ENCODE assay signal across 9 cellular contexts in genomic region chr3:138862924-138863775, GRCh38. TPM values are rescaled to one million over a fixed set of nuclear protein-coding genes. Genes with fewer than 3 reads are reported as not detected.
A peak's percentile ranks its signal among the peaks of the same experiment; 100 is the strongest.
DNase-seq lines count a peak whose midpoint lies in the region; ATAC-seq and TF ChIP-seq lines count a peak whose summit lies in the region.
"Had no signal": no experiment of that assay in that cellular context is flagged by ENCODE, and none has a peak within 500 bp of the region (broad histone marks: within the 10 kb centered on the region; RNA-seq: fewer than 3 reads in every experiment).

No MANE protein-coding gene starts in this region.

- peaks cover 34% of the 10 kb centered on the region for H3K4me1 ChIP-seq in body of pancreas
- H3K4me1 ChIP-seq in suprapubic skin, result peaks cover 29% of the 10 kb centered on the region

- WGBS in body of pancreas, 2 donors, result 12 to 13% methylated on average over 11 of the region's 11 CpGs
- 16% methylated on average over 11 of the region's 11 CpGs for WGBS in suprapubic skin

- DNase-seq in GM03348 (ENCODE audit: low spot score), result peak; percentile 79
- peak; percentile 78 for DNase-seq in NCI-H2107 treated with DMSO at 0.1 percent for 48 hours (lab: John Stamatoyannopoulos, UW; ENCODE audit: unreplicated experiment)
- DNase-seq in body of pancreas, result peak; percentile 75 to 89 (median 82)
- DNase-seq in kidney glomerular epithelial cell (lab: John Stamatoyannopoulos, UW), result peak; percentile 38
- DNase-seq in suprapubic skin (ENCODE audit: low spot score in 2 of 2), result no peak
- DNase-seq in epidermal melanocyte (ENCODE audit: insufficient read length, low spot score), result no peak

- H3K9me3 ChIP-seq in body of pancreas, result no peaks in the 10 kb centered on the region
- no peaks in the 10 kb centered on the region for H3K9me3 ChIP-seq in suprapubic skin
- H3K9me3 ChIP-seq: ovary had no signal

- intact Hi-C loops in body of pancreas (cut with DNase I), result no loop called here

- H3K27ac ChIP-seq in body of pancreas (peak overlapping the region; percentile 87 to 90 (median 90)), suprapubic skin (peak overlapping the region; percentile 89)
- H3K27ac ChIP-seq: ovary had no signal

- peak in 3 of 7 experiments; percentile 19 to 22 (median 21) for TF ChIP-seq CTCF in body of pancreas (IDR thresholded peaks at IDR 0.05)
- no peak for TF ChIP-seq CTCF in suprapubic skin (IDR thresholded peaks at IDR 0.05)

- TF ChIP-seq EP300 in suprapubic skin (IDR thresholded peaks at IDR 0.05), result no peak

- H3K27me3 ChIP-seq in body of pancreas (no peaks in the 10 kb centered on the region), suprapubic skin (no peaks in the 10 kb centered on the region)
- H3K27me3 ChIP-seq: ovary had no signal

- H3K4me3 ChIP-seq in body of pancreas, result no peak overlapping the region
- peak overlapping the region; percentile 22 for H3K4me3 ChIP-seq in suprapubic skin
- H3K4me3 ChIP-seq: ovary had no signal

- H3K36me3 ChIP-seq in body of pancreas (replicated peaks in 1 of 2; ENCODE audit: insufficient read depth in 1 of 2, low read depth in 2 of 2), result no peaks in the 10 kb centered on the region
- H3K36me3 ChIP-seq in suprapubic skin, result no peaks in the 10 kb centered on the region
- H3K36me3 ChIP-seq: ovary had no signal

- peak in 2 of 3 donors; percentile 39 to 47 for TF ChIP-seq POLR2A in body of pancreas (IDR thresholded peaks at IDR 0.05)
- no peak for TF ChIP-seq POLR2A in suprapubic skin (IDR thresholded peaks at IDR 0.05)

- ATAC-seq in body of pancreas, result peak; percentile 93
- ATAC-seq in GM19452 (IDR thresholded peaks at IDR 0.05; ENCODE audit: unreplicated experiment), result no peak
- ATAC-seq in HG03097 (IDR thresholded peaks at IDR 0.05; ENCODE audit: low FRiP score, unreplicated experiment), result no peak

RNA-seq across cellular contexts. Expression of gene PIK3CB, which starts 28.4 kb away (rescaled TPM):
- 10 to 100 TPM; 40.2 to 50.1 TPM for total RNA-seq in body of pancreas
- total RNA-seq in suprapubic skin, result 10 to 100 TPM; 47.4 to 66.9 (median 53.2) TPM

Comparison
In these comparisons a context has a peak if more than half of its experiments do, and no peak if none do; other contexts are left out.
1. DNase-seq: peak in GM03348 (single experiment), NCI-H2107 treated with DMSO at 0.1 percent for 48 hours (single experiment), body of pancreas (4 of 4) and kidney glomerular epithelial cell (single experiment); none in suprapubic skin (0 of 2) and epidermal melanocyte (single experiment).
2. POLR2A ChIP-seq: peak in body of pancreas (2 of 3); none in suprapubic skin (0 of 2).